ENCODE assay signal across 2 cellular contexts in genomic region chr17:31099051-31099450, GRCh38.
TF ChIP-seq lines count a peak whose summit lies in the region.

No MANE protein-coding gene starts in this region.

TF ChIP-seq in HEK293, 187 proteins besides CTCF, POLR2A, EP300 and RAD21:
- TF ChIP-seq PRDM6 (tag by site-specific recombination; IDR thresholded peaks at IDR 0.05) (0 out of 2 replicates have a peak, but pooled peaks have one; percentile 20), ZNF558 (tag by site-specific recombination; IDR thresholded peaks at IDR 0.05) (no peak), GLIS1 (tag by site-specific recombination; IDR thresholded peaks at IDR 0.05) (no peak)

TF ChIP-seq in H1, 55 proteins besides CTCF, POLR2A, EP300 and RAD21:
- TF ChIP-seq SAP30 (IDR thresholded peaks at IDR 0.05; ENCODE audit: insufficient read depth, insufficient replicate concordance, low read length): no peak
TF ChIP-seq in H1: peak in this region for 0.
